Comparison of ENCODE assay signal across 8 cellular contexts in genomic region chr12:2057041-2057792, GRCh38. TPM values are rescaled to one million over a fixed set of nuclear protein-coding genes. Genes with fewer than 3 reads are reported as not detected.
DNase-seq lines count a peak whose midpoint lies in the region; ATAC-seq and TF ChIP-seq lines count a peak whose summit lies in the region.

No MANE protein-coding gene starts in this region.

- H3K27me3 Mint-ChIP-seq in stimulated activated naive B cell treated with anti-CD40 and anti-IgM and Interleukin-4, amounts not matched to agents 10 μg/mL and 1 μg/mL and 100 μg/mL, for 72 hours, result peaks cover 37 to 61% of the 10 kb centered on the region in 2 donors

- intact Hi-C loops in mammary epithelial cell (cut with micrococcal nuclease), result loop anchor here (1.0 to 10.0 kb wide), 3 partner anchors 227 to 526 kb away; no protein-coding TSS in a partner anchor
- intact Hi-C loops in left colon (cut with DNase I, micrococcal nuclease), result loop anchor here in 1 of 2 donors (10.0 kb wide), 1 partner anchor 228 kb away; no protein-coding TSS in a partner anchor

- no peak overlapping the region for H3K4me3 Mint-ChIP-seq in stimulated activated naive B cell treated with anti-CD40 and anti-IgM and Interleukin-4, amounts not matched to agents 10 μg/mL and 1 μg/mL and 100 μg/mL, for 72 hours

- peaks cover 7 to 11% of the 10 kb centered on the region in 2 donors for H3K4me1 Mint-ChIP-seq in stimulated activated naive B cell treated with anti-CD40 and anti-IgM and Interleukin-4, amounts not matched to agents 10 μg/mL and 1 μg/mL and 100 μg/mL, for 72 hours

- H3K27ac Mint-ChIP-seq in stimulated activated naive B cell treated with anti-CD40 and anti-IgM and Interleukin-4, amounts not matched to agents 10 μg/mL and 1 μg/mL and 100 μg/mL, for 72 hours, result no peak overlapping the region

- no peaks in the 10 kb centered on the region for H3K79me2 ChIP-seq in mammary epithelial cell (ENCODE audit: insufficient read depth, low read length)

- dilution Hi-C loops in mammary epithelial cell (cut with HindIII; ENCODE audit: low sequenced_read_pairs), result no loop called here

- DNase-seq in COLO829 (ENCODE audit: low spot score) (peak; percentile 22), HL-60 (ENCODE audit: low read depth in 1 of 2, low spot score in 1 of 2) (peak in 1 of 2 experiments; percentile 72), OCI-M1 (lab: John Stamatoyannopoulos, UW) (peak; percentile 63), mammary epithelial cell (peak; percentile 14), left colon (peak; percentile 62 to 76)
- DNase-seq in stimulated activated naive B cell treated with anti-CD40 and anti-IgM and Interleukin-4, amounts not matched to agents 10 μg/mL and 1 μg/mL and 100 μg/mL, for 72 hours, result no peak

- H3K9ac ChIP-seq in mammary epithelial cell (ENCODE audit: insufficient read depth, low read length), result no peak overlapping the region

- H3K9me3 Mint-ChIP-seq in stimulated activated naive B cell treated with anti-CD40 and anti-IgM and Interleukin-4, amounts not matched to agents 10 μg/mL and 1 μg/mL and 100 μg/mL, for 72 hours, result no peaks in the 10 kb centered on the region

- no peak overlapping the region for H3K27ac ChIP-seq in HL-60 (replicated peaks)
- H3K27ac ChIP-seq in mammary epithelial cell (ENCODE audit: insufficient read depth, low read depth, low read length), result no peak overlapping the region

- no peak overlapping the region for H3K4me3 ChIP-seq in HL-60 (replicated peaks; ENCODE audit: insufficient read depth, low read length)
- no peak overlapping the region for H3K4me3 ChIP-seq in mammary epithelial cell (replicated peaks in 1 of 3; ENCODE audit: insufficient read depth in 1 of 3, low read depth in 2 of 3, low read length in 3 of 3)

- H4K20me1 ChIP-seq in mammary epithelial cell (ENCODE audit: insufficient read depth, low read length), result no peaks in the 10 kb centered on the region

- 13% methylated on average over 10 of the region's 21 CpGs for WGBS in mammary epithelial cell (ENCODE audit: low coverage, missing lambda C conversion rate)

- peaks cover 0 to 2% of the 10 kb centered on the region in 2 donors for H3K36me3 Mint-ChIP-seq in stimulated activated naive B cell treated with anti-CD40 and anti-IgM and Interleukin-4, amounts not matched to agents 10 μg/mL and 1 μg/mL and 100 μg/mL, for 72 hours

- H3K4me1 ChIP-seq in mammary epithelial cell (ENCODE audit: insufficient read depth, low read length), result no peaks in the 10 kb centered on the region

- H3K27me3 ChIP-seq in HL-60 (ENCODE audit: insufficient read depth, poor library complexity, severe bottlenecking) (peaks cover 25% of the 10 kb centered on the region), mammary epithelial cell (ENCODE audit: insufficient read depth, low read length) (peaks cover 31% of the 10 kb centered on the region)

- CTCF ChIA-PET in mammary epithelial cell (lab: Charles Lee; ENCODE audit: low non-redundant PET), result interaction anchor here (0.6 kb wide), 1 partner anchor 225 kb away, joined by 9 read pairs; no protein-coding TSS in a partner anchor

- ATAC-seq in left colon (peak; percentile 62), HG03571 (IDR thresholded peaks at IDR 0.05; ENCODE audit: unreplicated experiment) (no peak), GM21619 (IDR thresholded peaks at IDR 0.05; ENCODE audit: unreplicated experiment) (no peak)
- ATAC-seq in stimulated activated naive B cell treated with anti-CD40 and anti-IgM and Interleukin-4, amounts not matched to agents 10 μg/mL and 1 μg/mL and 100 μg/mL, for 72 hours (replicated peaks), result peak; percentile 34 to 39

- H3K36me3 ChIP-seq in mammary epithelial cell (ENCODE audit: insufficient read depth, low read length), result no peaks in the 10 kb centered on the region

- TF ChIP-seq CTCF in HL-60 (IDR thresholded peaks at IDR 0.05; ENCODE audit: insufficient read depth, low read length) (peak; percentile 50), mammary epithelial cell (conservative IDR thresholded peaks at IDR 0.05 in 1 of 2, IDR thresholded peaks at IDR 0.05 in 1 of 2; ENCODE audit: extremely low read depth in 1 of 2, insufficient read depth in 1 of 2, low read depth in 1 of 2, low read length in 2 of 2) (peak; percentile 81 to 86)

- H3K4me2 ChIP-seq in mammary epithelial cell (ENCODE audit: insufficient read depth, low read depth, low read length), result no peak overlapping the region

- no peak overlapping the region for H2AFZ ChIP-seq in mammary epithelial cell (ENCODE audit: low read depth, low read length)

- no TSS peak for BruUV-seq in mammary epithelial cell (replicated peaks; lab: Mats Ljungman, UMichigan)

- in situ Hi-C loops in mammary epithelial cell (cut with MboI; ENCODE audit: low sequenced_read_pairs in 2 of 2), result loop anchor here (5.0 to 10.0 kb wide), 4 partner anchors 225 to 528 kb away; no protein-coding TSS in a partner anchor

- no peaks in the 10 kb centered on the region for H3K9me3 ChIP-seq in mammary epithelial cell (replicated peaks; ENCODE audit: insufficient read depth, low read length)

RNA-seq across cellular contexts. Expression of gene CACNA1C, which starts 4.4 kb away (rescaled TPM):
- 10 to 100 TPM in 1 of 2 donors, 1 to 10 TPM in 1; 1.2 to 11.0 TPM for total RNA-seq in mammary epithelial cell
- not detected for polyA plus RNA-seq in mammary epithelial cell
- polyA minus RNA-seq in mammary epithelial cell, result not detected
- 10 to 100 TPM in 1 of 2 donors, 1 to 10 TPM in 1; 4.4 to 10.1 TPM for total RNA-seq in left colon

RNA-seq across cellular contexts. Expression of gene DCP1B, which starts 53.0 kb away (rescaled TPM):
- total RNA-seq in mammary epithelial cell, result 10 to 100 TPM in 1 of 2 donors, 1 to 10 TPM in 1; 8.2 to 11.5 TPM
- polyA plus RNA-seq in mammary epithelial cell, result 11.5 TPM
- polyA minus RNA-seq in mammary epithelial cell, result 3.9 TPM
- 10 to 100 TPM in 1 of 2 donors, 1 to 10 TPM in 1; 7.9 to 10.9 TPM for total RNA-seq in left colon

Comparison
In these comparisons a context has a peak if more than half of its experiments do, and no peak if none do; other contexts are left out.
1. ATAC-seq: peak in left colon (single experiment) and stimulated activated naive B cell treated with anti-CD40 and anti-IgM and Interleukin-4, amounts not matched to agents 10 μg/mL and 1 μg/mL and 100 μg/mL, for 72 hours (2 of 2); none in HG03571 (single experiment) and GM21619 (single experiment).